8 cellular contexts compared by ENCODE assay signal in genomic region chr20:2692036-2692885, GRCh38. TPM values are rescaled to one million over a fixed set of nuclear protein-coding genes. Genes with fewer than 3 reads are reported as not detected.
DNase-seq lines count a peak whose midpoint lies in the region; ATAC-seq and TF ChIP-seq lines count a peak whose summit lies in the region.

A gene with protein sequence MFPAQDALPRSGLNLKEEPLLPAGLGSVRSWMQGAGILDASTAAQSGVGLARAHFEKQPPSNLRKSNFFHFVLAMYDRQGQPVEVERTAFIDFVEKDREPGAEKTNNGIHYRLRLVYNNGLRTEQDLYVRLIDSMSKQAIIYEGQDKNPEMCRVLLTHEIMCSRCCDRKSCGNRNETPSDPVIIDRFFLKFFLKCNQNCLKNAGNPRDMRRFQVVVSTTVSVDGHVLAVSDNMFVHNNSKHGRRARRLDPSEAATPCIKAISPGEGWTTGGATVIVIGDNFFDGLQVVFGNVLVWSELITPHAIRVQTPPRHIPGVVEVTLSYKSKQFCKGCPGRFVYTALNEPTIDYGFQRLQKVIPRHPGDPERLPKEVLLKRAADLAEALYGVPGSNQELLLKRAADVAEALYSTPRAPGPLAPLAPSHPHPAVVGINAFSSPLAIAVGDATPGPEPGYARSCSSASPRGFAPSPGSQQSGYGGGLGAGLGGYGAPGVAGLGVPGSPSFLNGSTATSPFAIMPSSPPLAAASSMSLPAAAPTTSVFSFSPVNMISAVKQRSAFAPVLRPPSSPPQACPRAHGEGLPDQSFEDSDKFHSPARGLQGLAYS (plus strand): TSS chr20:2692780. CDS start chr20:2693646, 866 bp downstream.

- CTCF ChIA-PET in CD8-positive, alpha-beta memory T cell (lab: Charles Lee) = interaction anchor here (0.9 to 1.2 kb wide), 2 partner anchors 11 to 21 kb away, joined by 3 to 4 read pairs; no protein-coding TSS in a partner anchor
- CTCF ChIA-PET in activated CD8-positive, alpha-beta T cell treated with anti-CD3 and anti-CD28 coated beads, Interleukin-2, amount 10 ng/mL, durations not matched to agents 7 days and 5 days (lab: Charles Lee) = no interaction called here

- TF ChIP-seq EP300 in upper lobe of left lung (IDR thresholded peaks at IDR 0.05) = no peak

- peaks cover 0 to 2% (median 1%) of the 10 kb centered on the region in 3 donors for H3K36me3 Mint-ChIP-seq in CD8-positive, alpha-beta memory T cell
- H3K36me3 Mint-ChIP-seq in activated CD8-positive, alpha-beta T cell treated with anti-CD3 and anti-CD28 coated beads, Interleukin-2, amount 10 ng/mL, durations not matched to agents 7 days and 5 days (ENCODE audit: low read depth) = peaks cover 3% of the 10 kb centered on the region

- no peaks in the 10 kb centered on the region for H3K9me3 Mint-ChIP-seq in CD8-positive, alpha-beta memory T cell
- no peaks in the 10 kb centered on the region for H3K9me3 Mint-ChIP-seq in activated CD8-positive, alpha-beta T cell treated with anti-CD3 and anti-CD28 coated beads, Interleukin-2, amount 10 ng/mL, durations not matched to agents 7 days and 5 days (ENCODE audit: insufficient read depth)

- peaks cover 18% of the 10 kb centered on the region for H3K4me1 ChIP-seq in CD8-positive, alpha-beta memory T cell (ENCODE audit: insufficient read depth, low read length)
- H3K4me1 ChIP-seq in mucosa of stomach (ENCODE audit: control insufficient read depth, insufficient read depth, low read length) (peaks cover 13% of the 10 kb centered on the region), upper lobe of left lung (peaks cover 9 to 28% (median 16%) of the 10 kb centered on the region in 4 donors)

- H3K4me3 ChIP-seq in CD8-positive, alpha-beta memory T cell (ENCODE audit: low read length) = no peak within 1 kb of the TSS
- H3K4me3 ChIP-seq in mucosa of stomach (ENCODE audit: low read length) (no peak within 1 kb of the TSS), upper lobe of left lung (peak within 1 kb of the TSS; percentile 52 to 64 (median 58))

- H3K9ac ChIP-seq in mucosa of stomach (ENCODE audit: low read length) = peak within 1 kb of the TSS; percentile 13

- H3K4me1 Mint-ChIP-seq in CD8-positive, alpha-beta memory T cell = peaks cover 27 to 35% (median 29%) of the 10 kb centered on the region in 3 donors
- peaks cover 23% of the 10 kb centered on the region for H3K4me1 Mint-ChIP-seq in activated CD8-positive, alpha-beta T cell treated with anti-CD3 and anti-CD28 coated beads, Interleukin-2, amount 10 ng/mL, durations not matched to agents 7 days and 5 days (ENCODE audit: low read depth)

- H3K27me3 Mint-ChIP-seq in CD8-positive, alpha-beta memory T cell = peaks cover 30 to 46% of the 10 kb centered on the region in 2 donors
- peaks cover 58% of the 10 kb centered on the region for H3K27me3 Mint-ChIP-seq in activated CD8-positive, alpha-beta T cell treated with anti-CD3 and anti-CD28 coated beads, Interleukin-2, amount 10 ng/mL, durations not matched to agents 7 days and 5 days (ENCODE audit: low read depth)

- no peak for TF ChIP-seq CTCF in upper lobe of left lung (IDR thresholded peaks at IDR 0.05)

- H3K27ac ChIP-seq in CD8-positive, alpha-beta memory T cell (ENCODE audit: low read depth, low read length) = no peak within 1 kb of the TSS
- H3K27ac ChIP-seq in upper lobe of left lung = peak within 1 kb of the TSS; percentile 73 to 90 (median 84)

- H3K27me3 ChIP-seq in CD8-positive, alpha-beta memory T cell (ENCODE audit: insufficient read depth, low read length, poor library complexity, severe bottlenecking) = peaks cover 18% of the 10 kb centered on the region
- H3K27me3 ChIP-seq in mucosa of stomach (ENCODE audit: control insufficient read depth, insufficient read depth, low read length) = peaks cover 55% of the 10 kb centered on the region
- H3K27me3 ChIP-seq in upper lobe of left lung = peaks cover 0 to 14% (median 4%) of the 10 kb centered on the region in 4 donors

- POLR2A ChIA-PET in CD8-positive, alpha-beta memory T cell (lab: Charles Lee) = interaction anchor here (0.6 to 2.3 kb wide), 2 partner anchors 49 to 58 kb away, joined by 3 to 6 read pairs; no protein-coding TSS in a partner anchor
- POLR2A ChIA-PET in activated CD8-positive, alpha-beta T cell treated with anti-CD3 and anti-CD28 coated beads, Interleukin-2, amount 10 ng/mL, durations not matched to agents 7 days and 5 days (lab: Charles Lee) = no interaction called here

- peak in 4 of 5 donors; percentile 18 to 36 (median 21) for DNase-seq in CD8-positive, alpha-beta memory T cell
- peak; percentile 94 for DNase-seq in HuH-7.5 (ENCODE audit: low spot score)
- no peak for DNase-seq in activated CD8-positive, alpha-beta T cell treated with anti-CD3 and anti-CD28 coated beads, Interleukin-2, amount 10 ng/mL, durations not matched to agents 7 days and 5 days
- peak; percentile 19 to 21 for DNase-seq in erythroblast (lab: John Stamatoyannopoulos, UW)
- DNase-seq in upper lobe of left lung = peak; percentile 42 to 92
- DNase-seq in NCI-H2081 treated with DMSO at 0.1 percent for 48 hours (lab: John Stamatoyannopoulos, UW) = no peak

- peak within 1 kb of the TSS; percentile 70 to 98 (median 86) for H3K27ac Mint-ChIP-seq in CD8-positive, alpha-beta memory T cell
- H3K27ac Mint-ChIP-seq in activated CD8-positive, alpha-beta T cell treated with anti-CD3 and anti-CD28 coated beads, Interleukin-2, amount 10 ng/mL, durations not matched to agents 7 days and 5 days = no peak within 1 kb of the TSS

- WGBS in upper lobe of left lung, 2 donors = 8 to 9% methylated on average over 30 to 40 of the region's 106 CpGs

- peak within 1 kb of the TSS; percentile 88 to 97 (median 92) for H3K4me3 Mint-ChIP-seq in CD8-positive, alpha-beta memory T cell
- H3K4me3 Mint-ChIP-seq in activated CD8-positive, alpha-beta T cell treated with anti-CD3 and anti-CD28 coated beads, Interleukin-2, amount 10 ng/mL, durations not matched to agents 7 days and 5 days = peak within 1 kb of the TSS; percentile 74

- TF ChIP-seq POLR2A in erythroblast (IDR thresholded peaks at IDR 0.05; ENCODE audit: low read length) = no peak
- TF ChIP-seq POLR2A in upper lobe of left lung (IDR thresholded peaks at IDR 0.05) = peak in 3 of 4 donors; percentile 40 to 63 (median 44)

- no peaks in the 10 kb centered on the region for H3K36me3 ChIP-seq in CD8-positive, alpha-beta memory T cell (ENCODE audit: insufficient read depth, low read length)
- H3K36me3 ChIP-seq in mucosa of stomach (ENCODE audit: control insufficient read depth, insufficient read depth, low read length) (no peaks in the 10 kb centered on the region), upper lobe of left lung (no peaks in the 10 kb centered on the region)

- no peaks in the 10 kb centered on the region for H3K9me3 ChIP-seq in CD8-positive, alpha-beta memory T cell (ENCODE audit: low read length)
- H3K9me3 ChIP-seq in mucosa of stomach (ENCODE audit: control insufficient read depth, low read length) = no peaks in the 10 kb centered on the region
- H3K9me3 ChIP-seq in upper lobe of left lung = no peaks in the 10 kb centered on the region

- peak; percentile 36 for ATAC-seq in activated CD8-positive, alpha-beta T cell treated with anti-CD3 and anti-CD28 coated beads, Interleukin-2, amount 10 ng/mL, durations not matched to agents 7 days and 5 days
- ATAC-seq in upper lobe of left lung (ENCODE audit: low FRiP score in 2 of 2) (peak in 1 of 2 donors; percentile 68), HG03280 (IDR thresholded peaks at IDR 0.05; ENCODE audit: unreplicated experiment) (no peak)

RNA-seq across cellular contexts. Expression of the gene that starts here (rescaled TPM):
- total RNA-seq in CD8-positive, alpha-beta memory T cell = under 1 TPM; 0.66 to 0.92 TPM
- polyA plus RNA-seq in CD8-positive, alpha-beta memory T cell = 2.0 TPM
- not detected for total RNA-seq in activated CD8-positive, alpha-beta T cell treated with anti-CD3 and anti-CD28 coated beads, Interleukin-2, amount 10 ng/mL, durations not matched to agents 7 days and 5 days
- 10 to 100 TPM in 5 of 6 donors, 1 to 10 TPM in 1; 7.8 to 23.7 (median 12.9) TPM for total RNA-seq in upper lobe of left lung

Comparison
In these comparisons a context has a peak if more than half of its experiments do, and no peak if none do; other contexts are left out.
1. RNA of the gene that starts here (total RNA-seq): 7.8 to 23.7 TPM in upper lobe of left lung; 0.66 to 0.92 TPM in CD8-positive, alpha-beta memory T cell and not detected in activated CD8-positive, alpha-beta T cell treated with anti-CD3 and anti-CD28 coated beads, Interleukin-2, amount 10 ng/mL, durations not matched to agents 7 days and 5 days; every median in the first group is over 4 times any median in the second.
2. Peak in ATAC-seq in activated CD8-positive, alpha-beta T cell treated with anti-CD3 and anti-CD28 coated beads, Interleukin-2, amount 10 ng/mL, durations not matched to agents 7 days and 5 days; RNA of the gene not detected or under 1 TPM.
3. DNase-seq: peak in CD8-positive, alpha-beta memory T cell (4 of 5), HuH-7.5 (single experiment), erythroblast (2 of 2) and upper lobe of left lung (2 of 2); none in activated CD8-positive, alpha-beta T cell treated with anti-CD3 and anti-CD28 coated beads, Interleukin-2, amount 10 ng/mL, durations not matched to agents 7 days and 5 days (single experiment) and NCI-H2081 treated with DMSO at 0.1 percent for 48 hours (single experiment).
4. H3K4me3 ChIP-seq: peak in upper lobe of left lung (4 of 4); none in CD8-positive, alpha-beta memory T cell (single experiment) and mucosa of stomach (single experiment).